Comparison of ENCODE assay signal across 8 cellular contexts in the genomic region with DNA sequence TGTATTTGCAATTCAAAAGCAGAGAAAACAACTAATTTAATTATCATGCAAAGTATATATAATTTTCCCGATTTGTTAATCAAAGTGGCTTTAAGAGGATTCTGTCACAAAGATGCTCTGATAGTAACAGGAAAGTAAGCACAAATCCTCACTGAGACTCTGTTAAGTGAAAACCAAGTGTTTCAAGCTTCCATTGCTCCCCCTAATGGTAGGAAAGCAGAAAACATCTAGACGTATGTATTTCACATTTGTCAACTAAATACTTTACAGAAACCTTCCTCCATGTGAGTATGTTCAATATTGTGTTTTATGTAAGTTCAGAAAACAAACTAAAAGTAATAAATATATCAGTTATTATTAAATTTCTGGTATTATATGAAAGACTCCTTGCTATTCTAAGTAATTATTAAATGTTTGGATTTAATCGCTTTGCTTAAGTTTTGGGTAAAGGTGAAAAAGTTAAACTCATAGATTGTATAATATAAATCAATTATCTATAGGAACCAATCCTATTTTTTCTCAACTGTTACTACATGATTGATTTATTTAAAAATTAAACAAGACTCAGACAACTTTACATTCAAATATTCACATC. TPM values are rescaled to one million over a fixed set of nuclear protein-coding genes. Genes with fewer than 3 reads are reported as not detected.
A peak's percentile ranks its signal among the peaks of the same experiment; 100 is the strongest.
DNase-seq lines count a peak whose midpoint lies in the region.

No MANE protein-coding gene starts in this region.

- H4K20me1 ChIP-seq in GM23248 (ENCODE audit: insufficient read depth) (no peaks in the 10 kb centered on the region), Karpas-422 (ENCODE audit: insufficient read depth, low read depth, low read length) (no peaks in the 10 kb centered on the region)

- no peaks in the 10 kb centered on the region for H3K9me3 ChIP-seq in GM23248 (ENCODE audit: low read depth)
- H3K9me3 ChIP-seq in Karpas-422 (ENCODE audit: low read length): no peaks in the 10 kb centered on the region

- H3K4me2 ChIP-seq in GM23248 (ENCODE audit: unreplicated experiment) (no peak overlapping the region), Karpas-422 (ENCODE audit: low read depth, low read length, poor library complexity, severe bottlenecking) (no peak overlapping the region)

- H3K9ac ChIP-seq in GM23248 (no peak overlapping the region), Karpas-422 (ENCODE audit: low read length) (no peak overlapping the region)

- WGBS in GM23248 (ENCODE audit: low coverage in 1 of 2, low lambda C conversion rate in 2 of 2, missing lambda C conversion rate in 2 of 2), 2 experiments: 33 to 35% methylated on average over 3 of the region's 3 CpGs

- H3K4me1 ChIP-seq in GM23248 (ENCODE audit: insufficient read depth) (0 out of 2 replicates have a peak, but pooled peaks cover 4% of the 10 kb centered on the region), Karpas-422 (ENCODE audit: low read length) (no peaks in the 10 kb centered on the region)

- no peaks in the 10 kb centered on the region for H3K36me3 ChIP-seq in GM23248 (ENCODE audit: low read depth)
- H3K36me3 ChIP-seq in Karpas-422 (ENCODE audit: insufficient read depth, low read length): no peaks in the 10 kb centered on the region

- peak; percentile 85 for DNase-seq in NCI-H510A treated with DMSO at 0.1 percent for 48 hours (lab: John Stamatoyannopoulos, UW)
- DNase-seq in NCI-H510A (lab: John Stamatoyannopoulos, UW): no peak
- DNase-seq in GM23248: peak; percentile 73
- DNase-seq in Karpas-422: peak; percentile 86
- DNase-seq in RPMI7951 (ENCODE audit: low read depth): peak; percentile 38
- DNase-seq in fibroblast of gingiva (ENCODE audit: low read depth): peak; percentile 51
- DNase-seq in pulmonary artery endothelial cell (ENCODE audit: low read depth, low spot score): peak; percentile 22
- DNase-seq in NCI-H187 treated with DMSO at 0.1 percent for 48 hours (lab: John Stamatoyannopoulos, UW): no peak

- no peaks in the 10 kb centered on the region for H3K79me2 ChIP-seq in GM23248 (ENCODE audit: insufficient read depth)
- H3K79me2 ChIP-seq in Karpas-422 (ENCODE audit: low read length): no peaks in the 10 kb centered on the region

- H3K27ac ChIP-seq in GM23248 (no peak overlapping the region), Karpas-422 (ENCODE audit: low read length) (no peak overlapping the region)

- no peak overlapping the region for H3K4me3 ChIP-seq in GM23248
- no peak overlapping the region for H3K4me3 ChIP-seq in Karpas-422 (ENCODE audit: low read length)

- H2AFZ ChIP-seq in GM23248 (no peak overlapping the region), Karpas-422 (ENCODE audit: low read length) (no peak overlapping the region)

- in situ Hi-C loops in GM23248 (cut with MboI): loop anchor here (10.0 kb wide), 1 partner anchor 388 kb away; no protein-coding TSS in a partner anchor

- no peaks in the 10 kb centered on the region for H3F3A ChIP-seq in GM23248 (ENCODE audit: insufficient read depth)

- H3K9me2 ChIP-seq in GM23248 (ENCODE audit: insufficient read depth) (no peaks in the 10 kb centered on the region), Karpas-422 (replicated peaks; ENCODE audit: insufficient read depth, low read length) (no peaks in the 10 kb centered on the region)

- H3K27me3 ChIP-seq in GM23248 (replicated peaks; ENCODE audit: insufficient read depth) (0 out of 2 replicates have a peak, but pooled peaks cover 4% of the 10 kb centered on the region), Karpas-422 (ENCODE audit: low read length) (no peaks in the 10 kb centered on the region)

RNA-seq across cellular contexts. Expression of a gene that starts 1.5 kb away (rescaled TPM):
- not detected in 2 replicates for total RNA-seq in GM23248 (2014; rRNA removed; shearing (Covaris generic))
- polyA plus RNA-seq in GM23248 (2016; fragmentation: Nextera tagmentation; extraction: Ambion mirVana): not detected in 2 replicates
- not detected in 2 replicates for total RNA-seq in Karpas-422 (2014; rRNA removed; shearing (Covaris generic); ENCODE audit: low replicate concordance)
- total RNA-seq in RPMI7951 (2014; rRNA removed; shearing (Covaris generic)): not detected in 2 replicates
- total RNA-seq in pulmonary artery endothelial cell: not detected in 2 replicates

RNA-seq across cellular contexts. Expression of a gene that starts 36.4 kb away (rescaled TPM):
- 0.89 and 1.5 TPM in 2 replicates for total RNA-seq in GM23248 (2014; rRNA removed; shearing (Covaris generic))
- 0.86 and 1.1 TPM in 2 replicates for polyA plus RNA-seq in GM23248 (2016; fragmentation: Nextera tagmentation; extraction: Ambion mirVana)
- total RNA-seq in Karpas-422 (2014; rRNA removed; shearing (Covaris generic); ENCODE audit: low replicate concordance): not detected in 2 replicates
- total RNA-seq in RPMI7951 (2014; rRNA removed; shearing (Covaris generic)): under 0.01 TPM in 1 of 2 replicates, not detected in the other
- 0.67 and 0.92 TPM in 2 replicates for total RNA-seq in pulmonary artery endothelial cell

Comparison
In these comparisons a context has a peak if more than half of its experiments do, and no peak if none do; other contexts are left out.
1. DNase-seq: peak in NCI-H510A treated with DMSO at 0.1 percent for 48 hours (single experiment), GM23248 (single experiment), Karpas-422 (single experiment), RPMI7951 (single experiment), fibroblast of gingiva (single experiment) and pulmonary artery endothelial cell (single experiment); none in NCI-H510A (single experiment) and NCI-H187 treated with DMSO at 0.1 percent for 48 hours (single experiment).